In the genomic region with DNA sequence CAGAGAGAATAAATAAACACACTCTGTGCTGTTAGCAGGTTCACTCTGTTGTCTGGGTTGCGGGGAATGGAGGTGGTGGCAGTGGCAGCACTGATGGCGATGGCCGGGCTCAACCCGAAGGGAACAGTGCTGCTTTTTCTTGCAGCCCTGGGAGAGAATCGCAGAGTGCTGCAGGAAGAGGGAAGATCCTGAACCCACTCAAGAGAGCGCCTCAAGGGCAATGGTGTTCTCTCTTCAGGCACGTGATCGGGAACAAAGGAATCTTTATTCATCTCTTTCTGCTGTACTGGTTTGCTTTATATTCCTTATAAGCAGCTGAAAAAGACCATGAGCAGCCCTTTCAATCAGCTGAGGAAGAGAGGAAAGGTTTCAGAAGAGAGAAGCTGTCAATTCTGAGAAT, we compare ENCODE assay signal across 11 cellular contexts.
A peak's percentile ranks its signal among the peaks of the same experiment; 100 is the strongest.
DNase-seq lines count a peak whose midpoint lies in the region; ATAC-seq and TF ChIP-seq lines count a peak whose summit lies in the region.
"Had no signal": no experiment of that assay in that cellular context is flagged by ENCODE, and none has a peak within 500 bp of the region (broad histone marks: within the 10 kb centered on the region; RNA-seq: fewer than 3 reads in every experiment).

No MANE protein-coding gene starts in this region.

- no peak for ATAC-seq in SK-N-SH treated with all-trans-retinoic acid at 6 μM for 48 hours
- ATAC-seq: gastroesophageal sphincter had no signal

- in situ Hi-C loops in G401 (cut with HindIII; ENCODE audit: low sequenced_read_pairs): no loop called here

- DNase-seq in G401 (ENCODE audit: low spot score): peak; percentile 29
- peak in 40 of 56 donors; percentile 4 to 69 (median 23) for DNase-seq in amygdala (lab: John Stamatoyannopoulos, UW)
- DNase-seq in hippocampal formation (lab: John Stamatoyannopoulos, UW): peak; percentile 25 to 38
- peak in 48 of 56 donors; percentile 6 to 69 (median 37) for DNase-seq in nucleus accumbens (lab: John Stamatoyannopoulos, UW)
- no peak for DNase-seq in NCI-H146 (lab: John Stamatoyannopoulos, UW)
- DNase-seq in HuH-7.5 (ENCODE audit: low spot score): no peak
- DNase-seq in cortex of kidney (lab: John Stamatoyannopoulos, UW): no peak
- DNase-seq: GF-D8, small intestine had no signal

TF ChIP-seq in SK-N-SH treated with all-trans-retinoic acid at 6 μM for 48 hours, 23 proteins besides CTCF, POLR2A, EP300 and RAD21:
- TF ChIP-seq ISL1 (CRISPR knock-in tag; IDR thresholded peaks at IDR 0.05) (no peak), TCF4 (CRISPR knock-in tag; IDR thresholded peaks at IDR 0.05; ENCODE audit: borderline replicate concordance) (no peak), OSR1 (CRISPR knock-in tag; IDR thresholded peaks at IDR 0.05) (no peak), PPARA (CRISPR knock-in tag; IDR thresholded peaks at IDR 0.05; ENCODE audit: borderline replicate concordance) (no peak)
- TF ChIP-seq, protein P1, sequence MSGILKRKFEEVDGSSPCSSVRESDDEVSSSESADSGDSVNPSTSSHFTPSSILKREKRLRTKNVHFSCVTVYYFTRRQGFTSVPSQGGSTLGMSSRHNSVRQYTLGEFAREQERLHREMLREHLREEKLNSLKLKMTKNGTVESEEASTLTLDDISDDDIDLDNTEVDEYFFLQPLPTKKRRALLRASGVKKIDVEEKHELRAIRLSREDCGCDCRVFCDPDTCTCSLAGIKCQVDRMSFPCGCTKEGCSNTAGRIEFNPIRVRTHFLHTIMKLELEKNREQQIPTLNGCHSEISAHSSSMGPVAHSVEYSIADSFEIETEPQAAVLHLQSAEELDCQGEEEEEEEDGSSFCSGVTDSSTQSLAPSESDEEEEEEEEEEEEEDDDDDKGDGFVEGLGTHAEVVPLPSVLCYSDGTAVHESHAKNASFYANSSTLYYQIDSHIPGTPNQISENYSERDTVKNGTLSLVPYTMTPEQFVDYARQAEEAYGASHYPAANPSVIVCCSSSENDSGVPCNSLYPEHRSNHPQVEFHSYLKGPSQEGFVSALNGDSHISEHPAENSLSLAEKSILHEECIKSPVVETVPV (CRISPR knock-in tag; IDR thresholded peaks at IDR 0.05): no peak
- TF ChIP-seq, protein P2, sequence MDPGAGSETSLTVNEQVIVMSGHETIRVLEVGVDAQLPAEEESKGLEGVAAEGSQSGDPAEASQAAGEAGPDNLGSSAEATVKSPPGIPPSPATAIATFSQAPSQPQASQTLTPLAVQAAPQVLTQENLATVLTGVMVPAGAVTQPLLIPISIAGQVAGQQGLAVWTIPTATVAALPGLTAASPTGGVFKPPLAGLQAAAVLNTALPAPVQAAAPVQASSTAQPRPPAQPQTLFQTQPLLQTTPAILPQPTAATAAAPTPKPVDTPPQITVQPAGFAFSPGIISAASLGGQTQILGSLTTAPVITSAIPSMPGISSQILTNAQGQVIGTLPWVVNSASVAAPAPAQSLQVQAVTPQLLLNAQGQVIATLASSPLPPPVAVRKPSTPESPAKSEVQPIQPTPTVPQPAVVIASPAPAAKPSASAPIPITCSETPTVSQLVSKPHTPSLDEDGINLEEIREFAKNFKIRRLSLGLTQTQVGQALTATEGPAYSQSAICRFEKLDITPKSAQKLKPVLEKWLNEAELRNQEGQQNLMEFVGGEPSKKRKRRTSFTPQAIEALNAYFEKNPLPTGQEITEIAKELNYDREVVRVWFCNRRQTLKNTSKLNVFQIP (CRISPR knock-in tag; IDR thresholded peaks at IDR 0.05; ENCODE audit: borderline replicate concordance, low read depth): no peak

Comparison
In these comparisons a context has a peak if more than half of its experiments do, and no peak if none do; other contexts are left out.
1. DNase-seq: peak in G401 (single experiment), amygdala (40 of 56), hippocampal formation (2 of 2) and nucleus accumbens (48 of 56); none in NCI-H146 (single experiment), HuH-7.5 (single experiment) and cortex of kidney (single experiment).